Comparison of ENCODE assay signal across 1 cellular context in the genomic region with DNA sequence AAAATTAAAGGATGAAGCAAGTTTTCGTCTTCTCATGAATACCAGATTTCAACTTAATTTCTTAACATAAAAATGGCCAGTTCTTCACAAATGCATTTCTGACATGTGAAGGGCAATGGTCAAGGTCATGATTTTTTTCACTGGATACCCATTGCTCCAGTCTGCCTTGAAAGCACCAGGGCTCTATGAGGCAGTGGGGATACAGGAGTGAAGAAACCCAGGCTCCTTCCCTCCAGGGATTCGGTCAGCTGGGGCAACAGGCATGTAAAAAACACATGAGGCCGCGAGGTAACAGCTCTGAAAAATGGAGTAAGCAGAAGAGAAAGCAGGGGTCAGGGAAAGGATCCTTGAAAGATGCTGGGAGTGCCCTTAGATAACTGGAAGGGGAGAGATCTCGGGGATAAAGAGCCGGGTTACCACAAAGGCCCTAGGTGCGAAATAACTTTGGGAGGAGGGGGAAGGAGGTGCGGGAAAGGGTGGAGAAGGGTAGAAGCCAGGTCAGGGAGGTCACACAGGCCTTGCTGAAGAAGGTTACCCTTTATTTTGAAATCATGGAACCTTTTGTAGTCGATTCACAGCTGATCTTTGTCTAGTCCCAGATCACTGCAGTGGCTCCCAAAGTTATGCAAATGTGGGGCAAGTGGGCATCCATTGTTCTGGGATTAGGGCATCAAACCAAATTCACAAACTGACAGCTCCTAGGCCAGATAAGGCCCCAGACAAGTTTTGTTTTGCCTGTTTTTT.
A peak's percentile ranks its signal among the peaks of the same experiment; 100 is the strongest.
TF ChIP-seq lines count a peak whose summit lies in the region.

No MANE protein-coding gene starts in this region.

TF ChIP-seq in WTC11, 78 proteins besides CTCF, POLR2A, EP300 and RAD21 (continued from another document):
- TF ChIP-seq, protein P1, sequence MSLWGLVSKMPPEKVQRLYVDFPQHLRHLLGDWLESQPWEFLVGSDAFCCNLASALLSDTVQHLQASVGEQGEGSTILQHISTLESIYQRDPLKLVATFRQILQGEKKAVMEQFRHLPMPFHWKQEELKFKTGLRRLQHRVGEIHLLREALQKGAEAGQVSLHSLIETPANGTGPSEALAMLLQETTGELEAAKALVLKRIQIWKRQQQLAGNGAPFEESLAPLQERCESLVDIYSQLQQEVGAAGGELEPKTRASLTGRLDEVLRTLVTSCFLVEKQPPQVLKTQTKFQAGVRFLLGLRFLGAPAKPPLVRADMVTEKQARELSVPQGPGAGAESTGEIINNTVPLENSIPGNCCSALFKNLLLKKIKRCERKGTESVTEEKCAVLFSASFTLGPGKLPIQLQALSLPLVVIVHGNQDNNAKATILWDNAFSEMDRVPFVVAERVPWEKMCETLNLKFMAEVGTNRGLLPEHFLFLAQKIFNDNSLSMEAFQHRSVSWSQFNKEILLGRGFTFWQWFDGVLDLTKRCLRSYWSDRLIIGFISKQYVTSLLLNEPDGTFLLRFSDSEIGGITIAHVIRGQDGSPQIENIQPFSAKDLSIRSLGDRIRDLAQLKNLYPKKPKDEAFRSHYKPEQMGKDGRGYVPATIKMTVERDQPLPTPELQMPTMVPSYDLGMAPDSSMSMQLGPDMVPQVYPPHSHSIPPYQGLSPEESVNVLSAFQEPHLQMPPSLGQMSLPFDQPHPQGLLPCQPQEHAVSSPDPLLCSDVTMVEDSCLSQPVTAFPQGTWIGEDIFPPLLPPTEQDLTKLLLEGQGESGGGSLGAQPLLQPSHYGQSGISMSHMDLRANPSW (CRISPR knock-in tag; conservative IDR thresholded peaks at IDR 0.05; ENCODE audit: low read depth), result no peak
- TF ChIP-seq NFE2L1 (CRISPR knock-in tag; IDR thresholded peaks at IDR 0.05) (peak; percentile 74; the same call in 1 of the 2 replicates), SMAD3 (CRISPR knock-in tag; IDR thresholded peaks at IDR 0.05; ENCODE audit: borderline replicate concordance) (no peak), NR1H2 (CRISPR knock-in tag; IDR thresholded peaks at IDR 0.05) (no peak), TEAD4 (CRISPR knock-in tag; IDR thresholded peaks at IDR 0.05) (no peak), TEAD1 (CRISPR knock-in tag; IDR thresholded peaks at IDR 0.05) (0 out of 2 replicates have a peak, but pooled peaks have one; percentile 52), NFYB (CRISPR knock-in tag; conservative IDR thresholded peaks at IDR 0.05; ENCODE audit: low read depth) (no peak), GABPB1 (CRISPR knock-in tag; IDR thresholded peaks at IDR 0.05) (no peak), SP1 (CRISPR knock-in tag; conservative IDR thresholded peaks at IDR 0.05) (peak; percentile 29; the same call in 1 of the 2 replicates), FOXK1 (CRISPR knock-in tag; IDR thresholded peaks at IDR 0.05) (peak; percentile 60; the same call in 1 of the 2 replicates), RORB (CRISPR knock-in tag; IDR thresholded peaks at IDR 0.05) (no peak)
- TF ChIP-seq, protein P2, sequence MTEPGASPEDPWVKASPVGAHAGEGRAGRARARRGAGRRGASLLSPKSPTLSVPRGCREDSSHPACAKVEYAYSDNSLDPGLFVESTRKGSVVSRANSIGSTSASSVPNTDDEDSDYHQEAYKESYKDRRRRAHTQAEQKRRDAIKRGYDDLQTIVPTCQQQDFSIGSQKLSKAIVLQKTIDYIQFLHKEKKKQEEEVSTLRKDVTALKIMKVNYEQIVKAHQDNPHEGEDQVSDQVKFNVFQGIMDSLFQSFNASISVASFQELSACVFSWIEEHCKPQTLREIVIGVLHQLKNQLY (CRISPR knock-in tag; IDR thresholded peaks at IDR 0.05), result no peak
- TF ChIP-seq, protein P3, sequence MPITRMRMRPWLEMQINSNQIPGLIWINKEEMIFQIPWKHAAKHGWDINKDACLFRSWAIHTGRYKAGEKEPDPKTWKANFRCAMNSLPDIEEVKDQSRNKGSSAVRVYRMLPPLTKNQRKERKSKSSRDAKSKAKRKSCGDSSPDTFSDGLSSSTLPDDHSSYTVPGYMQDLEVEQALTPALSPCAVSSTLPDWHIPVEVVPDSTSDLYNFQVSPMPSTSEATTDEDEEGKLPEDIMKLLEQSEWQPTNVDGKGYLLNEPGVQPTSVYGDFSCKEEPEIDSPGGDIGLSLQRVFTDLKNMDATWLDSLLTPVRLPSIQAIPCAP (CRISPR knock-in tag; IDR thresholded peaks at IDR 0.05), result no peak
- TF ChIP-seq, protein P4, sequence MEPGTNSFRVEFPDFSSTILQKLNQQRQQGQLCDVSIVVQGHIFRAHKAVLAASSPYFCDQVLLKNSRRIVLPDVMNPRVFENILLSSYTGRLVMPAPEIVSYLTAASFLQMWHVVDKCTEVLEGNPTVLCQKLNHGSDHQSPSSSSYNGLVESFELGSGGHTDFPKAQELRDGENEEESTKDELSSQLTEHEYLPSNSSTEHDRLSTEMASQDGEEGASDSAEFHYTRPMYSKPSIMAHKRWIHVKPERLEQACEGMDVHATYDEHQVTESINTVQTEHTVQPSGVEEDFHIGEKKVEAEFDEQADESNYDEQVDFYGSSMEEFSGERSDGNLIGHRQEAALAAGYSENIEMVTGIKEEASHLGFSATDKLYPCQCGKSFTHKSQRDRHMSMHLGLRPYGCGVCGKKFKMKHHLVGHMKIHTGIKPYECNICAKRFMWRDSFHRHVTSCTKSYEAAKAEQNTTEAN (CRISPR knock-in tag; IDR thresholded peaks at IDR 0.05), result 0 out of 2 replicates have a peak, but pooled peaks have one; percentile 47
- TF ChIP-seq, protein P5, sequence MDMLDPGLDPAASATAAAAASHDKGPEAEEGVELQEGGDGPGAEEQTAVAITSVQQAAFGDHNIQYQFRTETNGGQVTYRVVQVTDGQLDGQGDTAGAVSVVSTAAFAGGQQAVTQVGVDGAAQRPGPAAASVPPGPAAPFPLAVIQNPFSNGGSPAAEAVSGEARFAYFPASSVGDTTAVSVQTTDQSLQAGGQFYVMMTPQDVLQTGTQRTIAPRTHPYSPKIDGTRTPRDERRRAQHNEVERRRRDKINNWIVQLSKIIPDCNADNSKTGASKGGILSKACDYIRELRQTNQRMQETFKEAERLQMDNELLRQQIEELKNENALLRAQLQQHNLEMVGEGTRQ (CRISPR knock-in tag; IDR thresholded peaks at IDR 0.05), result no peak
- TF ChIP-seq, protein P6, sequence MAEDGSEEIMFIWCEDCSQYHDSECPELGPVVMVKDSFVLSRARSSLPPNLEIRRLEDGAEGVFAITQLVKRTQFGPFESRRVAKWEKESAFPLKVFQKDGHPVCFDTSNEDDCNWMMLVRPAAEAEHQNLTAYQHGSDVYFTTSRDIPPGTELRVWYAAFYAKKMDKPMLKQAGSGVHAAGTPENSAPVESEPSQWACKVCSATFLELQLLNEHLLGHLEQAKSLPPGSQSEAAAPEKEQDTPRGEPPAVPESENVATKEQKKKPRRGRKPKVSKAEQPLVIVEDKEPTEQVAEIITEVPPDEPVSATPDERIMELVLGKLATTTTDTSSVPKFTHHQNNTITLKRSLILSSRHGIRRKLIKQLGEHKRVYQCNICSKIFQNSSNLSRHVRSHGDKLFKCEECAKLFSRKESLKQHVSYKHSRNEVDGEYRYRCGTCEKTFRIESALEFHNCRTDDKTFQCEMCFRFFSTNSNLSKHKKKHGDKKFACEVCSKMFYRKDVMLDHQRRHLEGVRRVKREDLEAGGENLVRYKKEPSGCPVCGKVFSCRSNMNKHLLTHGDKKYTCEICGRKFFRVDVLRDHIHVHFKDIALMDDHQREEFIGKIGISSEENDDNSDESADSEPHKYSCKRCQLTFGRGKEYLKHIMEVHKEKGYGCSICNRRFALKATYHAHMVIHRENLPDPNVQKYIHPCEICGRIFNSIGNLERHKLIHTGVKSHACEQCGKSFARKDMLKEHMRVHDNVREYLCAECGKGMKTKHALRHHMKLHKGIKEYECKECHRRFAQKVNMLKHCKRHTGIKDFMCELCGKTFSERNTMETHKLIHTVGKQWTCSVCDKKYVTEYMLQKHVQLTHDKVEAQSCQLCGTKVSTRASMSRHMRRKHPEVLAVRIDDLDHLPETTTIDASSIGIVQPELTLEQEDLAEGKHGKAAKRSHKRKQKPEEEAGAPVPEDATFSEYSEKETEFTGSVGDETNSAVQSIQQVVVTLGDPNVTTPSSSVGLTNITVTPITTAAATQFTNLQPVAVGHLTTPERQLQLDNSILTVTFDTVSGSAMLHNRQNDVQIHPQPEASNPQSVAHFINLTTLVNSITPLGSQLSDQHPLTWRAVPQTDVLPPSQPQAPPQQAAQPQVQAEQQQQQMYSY (CRISPR knock-in tag; IDR thresholded peaks at IDR 0.05), result no peak
- TF ChIP-seq, protein P7, sequence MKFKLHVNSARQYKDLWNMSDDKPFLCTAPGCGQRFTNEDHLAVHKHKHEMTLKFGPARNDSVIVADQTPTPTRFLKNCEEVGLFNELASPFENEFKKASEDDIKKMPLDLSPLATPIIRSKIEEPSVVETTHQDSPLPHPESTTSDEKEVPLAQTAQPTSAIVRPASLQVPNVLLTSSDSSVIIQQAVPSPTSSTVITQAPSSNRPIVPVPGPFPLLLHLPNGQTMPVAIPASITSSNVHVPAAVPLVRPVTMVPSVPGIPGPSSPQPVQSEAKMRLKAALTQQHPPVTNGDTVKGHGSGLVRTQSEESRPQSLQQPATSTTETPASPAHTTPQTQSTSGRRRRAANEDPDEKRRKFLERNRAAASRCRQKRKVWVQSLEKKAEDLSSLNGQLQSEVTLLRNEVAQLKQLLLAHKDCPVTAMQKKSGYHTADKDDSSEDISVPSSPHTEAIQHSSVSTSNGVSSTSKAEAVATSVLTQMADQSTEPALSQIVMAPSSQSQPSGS (CRISPR knock-in tag; IDR thresholded peaks at IDR 0.05; ENCODE audit: borderline replicate concordance, low read depth), result no peak
- TF ChIP-seq, protein P8, sequence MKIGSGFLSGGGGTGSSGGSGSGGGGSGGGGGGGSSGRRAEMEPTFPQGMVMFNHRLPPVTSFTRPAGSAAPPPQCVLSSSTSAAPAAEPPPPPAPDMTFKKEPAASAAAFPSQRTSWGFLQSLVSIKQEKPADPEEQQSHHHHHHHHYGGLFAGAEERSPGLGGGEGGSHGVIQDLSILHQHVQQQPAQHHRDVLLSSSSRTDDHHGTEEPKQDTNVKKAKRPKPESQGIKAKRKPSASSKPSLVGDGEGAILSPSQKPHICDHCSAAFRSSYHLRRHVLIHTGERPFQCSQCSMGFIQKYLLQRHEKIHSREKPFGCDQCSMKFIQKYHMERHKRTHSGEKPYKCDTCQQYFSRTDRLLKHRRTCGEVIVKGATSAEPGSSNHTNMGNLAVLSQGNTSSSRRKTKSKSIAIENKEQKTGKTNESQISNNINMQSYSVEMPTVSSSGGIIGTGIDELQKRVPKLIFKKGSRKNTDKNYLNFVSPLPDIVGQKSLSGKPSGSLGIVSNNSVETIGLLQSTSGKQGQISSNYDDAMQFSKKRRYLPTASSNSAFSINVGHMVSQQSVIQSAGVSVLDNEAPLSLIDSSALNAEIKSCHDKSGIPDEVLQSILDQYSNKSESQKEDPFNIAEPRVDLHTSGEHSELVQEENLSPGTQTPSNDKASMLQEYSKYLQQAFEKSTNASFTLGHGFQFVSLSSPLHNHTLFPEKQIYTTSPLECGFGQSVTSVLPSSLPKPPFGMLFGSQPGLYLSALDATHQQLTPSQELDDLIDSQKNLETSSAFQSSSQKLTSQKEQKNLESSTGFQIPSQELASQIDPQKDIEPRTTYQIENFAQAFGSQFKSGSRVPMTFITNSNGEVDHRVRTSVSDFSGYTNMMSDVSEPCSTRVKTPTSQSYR (CRISPR knock-in tag; IDR thresholded peaks at IDR 0.05), result no peak
